ENCODE assay signal across 2 cellular contexts in the genomic region with DNA sequence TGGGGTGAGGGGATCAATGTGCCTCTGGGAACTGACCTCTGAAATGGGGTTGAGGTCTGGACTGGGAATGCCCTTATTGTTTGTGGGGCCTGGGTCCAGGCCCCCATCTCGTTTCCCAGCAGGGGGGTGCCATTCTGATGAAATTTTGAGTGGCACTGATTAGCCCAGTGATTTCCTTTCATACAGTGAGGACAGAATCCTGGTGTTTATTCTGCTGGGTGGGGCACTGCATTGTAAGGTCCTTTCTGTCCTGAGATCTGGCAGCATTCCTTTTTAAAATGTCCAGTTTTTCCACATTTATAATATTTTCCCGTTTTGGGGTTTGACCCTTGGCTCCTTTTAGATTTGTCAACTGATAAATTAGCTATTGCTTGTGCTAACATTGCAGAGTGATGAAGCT.
TF ChIP-seq lines count a peak whose summit lies in the region.

No MANE protein-coding gene starts in this region.

TF ChIP-seq in SK-N-SH, 30 proteins besides CTCF, POLR2A, EP300 and RAD21:
- TF ChIP-seq NFIC (IDR thresholded peaks at IDR 0.05; ENCODE audit: borderline replicate concordance) (no peak), FOXJ3 (CRISPR knock-in tag; IDR thresholded peaks at IDR 0.05) (no peak), JUND (IDR thresholded peaks at IDR 0.05) (no peak), TCF12 (IDR thresholded peaks at IDR 0.05) (no peak), ELF1 (IDR thresholded peaks at IDR 0.05) (no peak), REST (IDR thresholded peaks at IDR 0.05; ENCODE audit: low read depth, low read length) (no peak), MXI1 (IDR thresholded peaks at IDR 0.05; ENCODE audit: low read depth, low read length) (no peak), USF1 (IDR thresholded peaks at IDR 0.05; ENCODE audit: borderline replicate concordance, low read depth) (no peak), NRF1 (IDR thresholded peaks at IDR 0.05; ENCODE audit: low read depth, low read length) (no peak)

TF ChIP-seq in SK-N-SH treated with all-trans-retinoic acid at 6 μM for 48 hours, 23 proteins besides CTCF, POLR2A, EP300 and RAD21 (continued from another document):
- TF ChIP-seq CREB5 (CRISPR knock-in tag; IDR thresholded peaks at IDR 0.05; ENCODE audit: low read depth) = no peak
- no peak for TF ChIP-seq PPARA (CRISPR knock-in tag; IDR thresholded peaks at IDR 0.05; ENCODE audit: borderline replicate concordance)
- TF ChIP-seq OSR1 (CRISPR knock-in tag; IDR thresholded peaks at IDR 0.05) = no peak
- no peak for TF ChIP-seq TCF4 (CRISPR knock-in tag; IDR thresholded peaks at IDR 0.05; ENCODE audit: borderline replicate concordance)
